ENCODE assay signal across 27 cellular contexts in the genomic region with DNA sequence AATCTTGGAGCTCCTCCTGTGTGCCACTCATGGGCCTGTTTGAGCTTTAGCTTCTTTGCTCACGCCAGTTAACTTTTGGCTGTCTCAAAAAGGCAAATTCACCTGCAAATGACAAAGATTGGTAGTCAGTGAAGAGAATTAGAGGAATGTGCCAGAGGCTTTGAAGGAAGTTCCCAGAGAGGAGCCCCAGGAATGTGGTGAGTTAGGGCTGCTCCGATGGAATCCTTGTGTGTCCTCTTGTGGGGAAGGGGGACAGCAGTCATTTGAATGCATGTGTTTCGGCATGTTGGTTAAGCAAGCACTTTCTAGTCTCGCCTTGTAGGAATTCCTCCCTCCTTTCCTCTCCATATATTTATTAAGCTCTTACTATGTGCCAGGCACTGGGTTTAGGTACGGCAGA.
"Had no signal": no experiment of that assay in that cellular context is flagged by ENCODE, and none has a peak within 500 bp of the region (broad histone marks: within the 10 kb centered on the region; RNA-seq: fewer than 3 reads in every experiment).

No MANE protein-coding gene starts in this region.

- H3K4me1 ChIP-seq: heart left ventricle, left ventricle myocardium inferior, pancreas, prostate gland, spleen, stomach, testis, thyroid gland, transverse colon, upper lobe of right lung, uterus had no signal

- H3K36me3 ChIP-seq: pancreas, prostate gland, uterus had no signal

- ATAC-seq: heart left ventricle; mucosa of descending colon; naive thymus-derived CD4-positive, alpha-beta T cell; natural killer cell treated with Interleukin-12 subunit alpha and Interleukin-12 subunit beta and Interleukin-15 and Interleukin-18, amount 100 ng/mL, for 72 hours; pancreas; right cardiac atrium; sciatic nerve; stimulated activated memory B cell treated with anti-CD40 and anti-IgM and Interleukin-4, amounts not matched to agents 10 μg/mL and 1 μg/mL and 100 μg/mL, for 72 hours; upper lobe of right lung had no signal

- H3K9me3 ChIP-seq: left ventricle myocardium inferior, mucosa of descending colon, pancreas, prostate gland, testis, thyroid gland, transverse colon, upper lobe of right lung, uterus had no signal

- FAIRE-seq: pancreas, small intestine had no signal

- H3K27ac ChIP-seq: heart left ventricle, left ventricle myocardium inferior, pancreas, prostate gland, spleen, stomach, testis, thyroid gland, transverse colon, upper lobe of right lung, uterus had no signal

- H3K27me3 ChIP-seq: heart left ventricle, pancreas, spleen, stomach, testis, thyroid gland, transverse colon, upper lobe of right lung, uterus had no signal

- DNase-seq: heart left ventricle; hypothalamus; islet precursor cell; left ventricle myocardium inferior; midbrain; mucosa of descending colon; naive thymus-derived CD4-positive, alpha-beta T cell; pancreas; retina; right cardiac atrium; small intestine; spleen; stimulated activated CD4-positive, alpha-beta T cell treated with anti-CD3 and anti-CD28 coated beads, Interleukin-2, amount 100 ng/mL, for 48 hours; stimulated activated CD4-positive, alpha-beta T cell treated with anti-CD3 and anti-CD28 coated beads, Interleukin-4, amount 100 ng/mL, for 4 hours; stimulated activated CD8-positive, alpha-beta memory T cell treated with anti-CD3 and anti-CD28 coated beads, Interleukin-4, amount 100 ng/mL, for 48 hours; stimulated activated naive CD4-positive, alpha-beta T cell treated with Interleukin-2 at 50 U/mL for 16 hours; stomach; testis; thyroid gland; transverse colon; upper lobe of right lung; uterus had no signal

- H3K4me3 ChIP-seq: heart left ventricle, left ventricle myocardium inferior, lung, mucosa of descending colon, pancreas, prostate gland, spleen, stomach, testis, thyroid gland, transverse colon, upper lobe of right lung, uterus had no signal
